Comparison of ENCODE assay signal across 8 cellular contexts in genomic region chr16:19067349-19068236, GRCh38. TPM values are rescaled to one million over a fixed set of nuclear protein-coding genes. Genes with fewer than 3 reads are reported as not detected.
DNase-seq lines count a peak whose midpoint lies in the region; ATAC-seq and TF ChIP-seq lines count a peak whose summit lies in the region.

Gene COQ7 (plus strand): TSS chr16:19067614. CDS start chr16:19067665, 51 bp downstream.

- peak within 1 kb of the TSS; percentile 88 to 93 for H3K9ac ChIP-seq in colonic mucosa (ENCODE audit: low read depth in 2 of 2, low read length in 2 of 2)

- H3K36me3 ChIP-seq in BE2C (peaks cover 4% of the 10 kb centered on the region; the same call in 1 of the 2 replicates), colonic mucosa (no peaks in the 10 kb centered on the region)

- H3K9me3 Mint-ChIP-seq in activated CD4-positive, alpha-beta T cell treated with anti-CD3 and anti-CD28 coated beads, Interleukin-2, amount 10 ng/mL, durations not matched to agents 24 days and 14 days = no peaks in the 10 kb centered on the region

- peak within 1 kb of the TSS; percentile 92 for H3K4me3 Mint-ChIP-seq in activated CD4-positive, alpha-beta T cell treated with anti-CD3 and anti-CD28 coated beads, Interleukin-2, amount 10 ng/mL, durations not matched to agents 24 days and 14 days

- H3K27me3 ChIP-seq in BE2C (no peaks in the 10 kb centered on the region), colonic mucosa (no peaks in the 10 kb centered on the region)

- intact Hi-C loops in activated CD4-positive, alpha-beta T cell treated with anti-CD3 and anti-CD28 coated beads, Interleukin-2, amount 10 ng/mL, durations not matched to agents 24 days and 14 days (cut with micrococcal nuclease) = loop anchor here (1.0 to 10.0 kb wide), 5 partner anchors 103 to 488 kb away; partner anchors contain the start of genes ARL6IP1 and VPS35L
- intact Hi-C loops in colonic mucosa (cut with DNase I) = no loop called here

- H3K4me1 ChIP-seq in BE2C (no peaks in the 10 kb centered on the region; the same call in 1 of the 2 replicates), colonic mucosa (no peaks in the 10 kb centered on the region)

- ATAC-seq in GM19324 (IDR thresholded peaks at IDR 0.05; ENCODE audit: low FRiP score, unreplicated experiment) (peak; percentile 97), HG03469 (IDR thresholded peaks at IDR 0.05; ENCODE audit: unreplicated experiment) (peak; percentile 81)

- H3K27me3 Mint-ChIP-seq in activated CD4-positive, alpha-beta T cell treated with anti-CD3 and anti-CD28 coated beads, Interleukin-2, amount 10 ng/mL, durations not matched to agents 24 days and 14 days = peaks cover 3% of the 10 kb centered on the region

- DNase-seq in BE2C = peak; percentile 98
- DNase-seq in NCI-H526 treated with DMSO at 0.1 percent for 48 hours (lab: John Stamatoyannopoulos, UW) = peak; percentile 98
- DNase-seq in activated CD4-positive, alpha-beta T cell treated with anti-CD3 and anti-CD28 coated beads, Interleukin-2, amount 10 ng/mL, durations not matched to agents 24 days and 14 days = peak; percentile 99
- DNase-seq in colonic mucosa = peak; percentile 98
- DNase-seq in kidney tubule cell (ENCODE audit: low spot score) = peak; percentile 100
- peak; percentile 95 to 97 (median 97) for DNase-seq in stimulated activated CD4-positive, alpha-beta T cell treated with anti-CD3 and anti-CD28 coated beads, Interleukin-1b, Interleukin-23, amount 100 ng/mL, for 24 hours (ENCODE audit: low read depth in 4 of 4, low spot score in 1 of 4)

- H3K4me1 Mint-ChIP-seq in activated CD4-positive, alpha-beta T cell treated with anti-CD3 and anti-CD28 coated beads, Interleukin-2, amount 10 ng/mL, durations not matched to agents 24 days and 14 days = peaks cover 16% of the 10 kb centered on the region

- H3K9me3 ChIP-seq in BE2C (no peaks in the 10 kb centered on the region), colonic mucosa (no peaks in the 10 kb centered on the region)

- H3K36me3 Mint-ChIP-seq in activated CD4-positive, alpha-beta T cell treated with anti-CD3 and anti-CD28 coated beads, Interleukin-2, amount 10 ng/mL, durations not matched to agents 24 days and 14 days (ENCODE audit: low read depth) = peaks cover 5% of the 10 kb centered on the region

- H3K27ac ChIP-seq in colonic mucosa = peak within 1 kb of the TSS; percentile 97

- peak within 1 kb of the TSS; percentile 97 for H3K27ac Mint-ChIP-seq in activated CD4-positive, alpha-beta T cell treated with anti-CD3 and anti-CD28 coated beads, Interleukin-2, amount 10 ng/mL, durations not matched to agents 24 days and 14 days

- H3K4me3 ChIP-seq in BE2C (ENCODE audit: low read depth, low read length) (peak within 1 kb of the TSS; percentile 95), colonic mucosa (peak within 1 kb of the TSS; percentile 58)

- TF ChIP-seq CTCF in BE2C (IDR thresholded peaks at IDR 0.05; ENCODE audit: low read depth, low read length) (no peak), colonic mucosa (IDR thresholded peaks at IDR 0.05) (no peak)

RNA-seq across cellular contexts. Expression of gene COQ7, which starts in this region (rescaled TPM):
- 32.4 TPM for polyA plus RNA-seq in BE2C (2012; ENCODE audit: insufficient read depth, insufficient read length, low read depth)
- total RNA-seq in activated CD4-positive, alpha-beta T cell treated with anti-CD3 and anti-CD28 coated beads, Interleukin-2, amount 10 ng/mL, durations not matched to agents 24 days and 14 days = 21.6 and 22.0 TPM in 2 replicates
- total RNA-seq in colonic mucosa = 10 to 100 TPM; 28.4 to 39.0 TPM

Comparison
In these comparisons a context has a peak if more than half of its experiments do, and no peak if none do; other contexts are left out.
1. Peak in every context shown above with its lines: DNase-seq, ATAC-seq, H3K4me3 ChIP-seq and H3K27ac ChIP-seq.